ENCODE assay signal across 16 cellular contexts in genomic region chr13:32323912-32324311, GRCh38. TPM values are rescaled to one million over a fixed set of nuclear protein-coding genes. Genes with fewer than 3 reads are reported as not detected.
A peak's percentile ranks its signal among the peaks of the same experiment; 100 is the strongest.
DNase-seq lines count a peak whose midpoint lies in the region; ATAC-seq and TF ChIP-seq lines count a peak whose summit lies in the region.
"Had no signal": no experiment of that assay in that cellular context is flagged by ENCODE, and none has a peak within 500 bp of the region (broad histone marks: within the 10 kb centered on the region; RNA-seq: fewer than 3 reads in every experiment).

No MANE protein-coding gene starts in this region.

- no peaks in the 10 kb centered on the region for H3K9me2 ChIP-seq in SK-N-SH

- no peaks in the 10 kb centered on the region for H3K36me3 Mint-ChIP-seq in osteocyte (ENCODE audit: unreplicated experiment)
- H3K36me3 Mint-ChIP-seq in activated naive CD4-positive, alpha-beta T cell treated with anti-CD3 and anti-CD28 coated beads, Interleukin-2, amount 50 U/mL, for 72 hours = peaks cover 4 to 22% of the 10 kb centered on the region in 2 donors
- H3K36me3 Mint-ChIP-seq: natural killer cell treated with Interleukin-12 subunit alpha and Interleukin-12 subunit beta and Interleukin-15 and Interleukin-18, amount 100 ng/mL, for 72 hours had no signal

- no peak for TF ChIP-seq RAD21 in SK-N-SH (IDR thresholded peaks at IDR 0.05; ENCODE audit: low read length)

- no peaks in the 10 kb centered on the region for H4K20me1 ChIP-seq in SK-N-SH (ENCODE audit: insufficient read depth)

- H3K4me3 ChIP-seq in SK-N-SH (ENCODE audit: low read depth in 2 of 2, low read length in 1 of 2) = no peak overlapping the region
- no peak overlapping the region for H3K4me3 ChIP-seq in epithelial cell of proximal tubule (ENCODE audit: low read depth, low read length)
- H3K4me3 ChIP-seq: left lung, SJCRH30 had no signal

- no peaks in the 10 kb centered on the region for H3K9me3 ChIP-seq in SK-N-SH
- H3K9me3 ChIP-seq: left lung had no signal

- TF ChIP-seq EP300 in SK-N-SH (IDR thresholded peaks at IDR 0.05; ENCODE audit: borderline replicate concordance in 1 of 2, low read depth in 1 of 2, low read length in 1 of 2) = no peak

- H3K36me3 ChIP-seq in SK-N-SH (replicated peaks in 1 of 2; ENCODE audit: control insufficient read depth in 1 of 2, insufficient read depth in 2 of 2, low read length in 1 of 2) = peaks cover 7 to 21% of the 10 kb centered on the region in 2 experiments
- H3K36me3 ChIP-seq: left lung had no signal

- peak overlapping the region; percentile 42; the same call in 1 of the 2 replicates for H3K4me2 ChIP-seq in SK-N-SH

- TF ChIP-seq CTCF in SK-N-SH (IDR thresholded peaks at IDR 0.05) (no peak), epithelial cell of proximal tubule (conservative IDR thresholded peaks at IDR 0.05; ENCODE audit: low read depth, low read length) (no peak), osteocyte (IDR thresholded peaks at IDR 0.05) (no peak)

- H3K79me2 ChIP-seq in SK-N-SH (ENCODE audit: insufficient read depth) = peaks cover 18% of the 10 kb centered on the region; the same call in 1 of the 2 replicates

- peak overlapping the region; percentile 39 to 87; a peak in 3 of 4 replicates for H3K27ac ChIP-seq in SK-N-SH (ENCODE audit: low read depth in 2 of 2, low read length in 1 of 2)
- H3K27ac ChIP-seq: left lung, SJCRH30 had no signal

- ATAC-seq in GM19467 (IDR thresholded peaks at IDR 0.05; ENCODE audit: unreplicated experiment) = no peak
- no peak for ATAC-seq in activated naive CD4-positive, alpha-beta T cell treated with anti-CD3 and anti-CD28 coated beads, Interleukin-2, amount 50 U/mL, for 72 hours
- ATAC-seq: activated CD8-positive, alpha-beta memory T cell treated with anti-CD3 and anti-CD28 coated beads, Interleukin-2, amount 10 ng/mL, durations not matched to agents 7 days and 5 days; left lung; natural killer cell treated with Interleukin-12 subunit alpha and Interleukin-12 subunit beta and Interleukin-15 and Interleukin-18, amount 100 ng/mL, for 72 hours had no signal

- H3F3A ChIP-seq in SK-N-SH (replicated peaks; ENCODE audit: insufficient read depth) = no peaks in the 10 kb centered on the region

- DNase-seq in GM04504 (ENCODE audit: low read depth) = peak; percentile 41
- no peak for DNase-seq in SK-N-SH
- peak; percentile 32 for DNase-seq in epithelial cell of proximal tubule (ENCODE audit: low read depth)
- no peak for DNase-seq in osteocyte (ENCODE audit: extremely low spot score, unreplicated experiment)
- no peak for DNase-seq in Kasumi-1 (lab: John Stamatoyannopoulos, UW)
- DNase-seq in stimulated activated naive CD4-positive, alpha-beta T cell treated with Interleukin-2 at 50 U/mL for 16 hours (lab: John Stamatoyannopoulos, UW) = no peak
- DNase-seq in activated naive CD4-positive, alpha-beta T cell treated with anti-CD3 and anti-CD28 coated beads, Interleukin-2, amount 50 U/mL, for 72 hours (ENCODE audit: low spot score in 2 of 2) = no peak
- DNase-seq: activated CD8-positive, alpha-beta memory T cell treated with anti-CD3 and anti-CD28 coated beads, Interleukin-2, amount 10 ng/mL, durations not matched to agents 7 days and 5 days; activated naive CD4-positive, alpha-beta T cell treated with anti-CD3 and anti-CD28 coated beads, Interleukin-2, amount 10 ng/mL, durations not matched to agents 7 days and 5 days; cortex of kidney; H9; head of caudate nucleus; left lung; SJCRH30 had no signal

- H2AFZ ChIP-seq in SK-N-SH (ENCODE audit: low read depth) = peak overlapping the region; percentile 31

- POLR2A ChIA-PET in SK-N-SH (lab: Yijun Ruan, JAX) = no interaction called here

- no peaks in the 10 kb centered on the region for H3K9me3 Mint-ChIP-seq in osteocyte (ENCODE audit: unreplicated experiment)
- no peaks in the 10 kb centered on the region for H3K9me3 Mint-ChIP-seq in activated naive CD4-positive, alpha-beta T cell treated with anti-CD3 and anti-CD28 coated beads, Interleukin-2, amount 50 U/mL, for 72 hours
- H3K9me3 Mint-ChIP-seq: activated naive CD4-positive, alpha-beta T cell treated with anti-CD3 and anti-CD28 coated beads, Interleukin-2, amount 10 ng/mL, durations not matched to agents 7 days and 5 days; H9; natural killer cell treated with Interleukin-12 subunit alpha and Interleukin-12 subunit beta and Interleukin-15 and Interleukin-18, amount 100 ng/mL, for 72 hours had no signal

- CTCF ChIA-PET in SK-N-SH (lab: Yijun Ruan, JAX) = interaction anchor here (0.6 to 3.0 kb wide), 3 partner anchors 8 to 1400 kb away, joined by 3 to 7 read pairs (median 3); no protein-coding TSS in a partner anchor

- peaks cover 12% of the 10 kb centered on the region for H3K4me1 Mint-ChIP-seq in osteocyte (ENCODE audit: unreplicated experiment)
- H3K4me1 Mint-ChIP-seq: H9 had no signal

- H3K27me3 ChIP-seq in SK-N-SH (ENCODE audit: insufficient read depth) = no peaks in the 10 kb centered on the region
- H3K27me3 ChIP-seq: left lung, SJCRH30 had no signal

- H3K4me1 ChIP-seq in SK-N-SH (ENCODE audit: control insufficient read depth in 1 of 2, insufficient read depth in 2 of 2, low read depth in 1 of 2, low read length in 1 of 2) = no peaks in the 10 kb centered on the region; a peak in 1 of 4 replicates
- H3K4me1 ChIP-seq: left lung, SJCRH30 had no signal

- no peak overlapping the region for H3K4me3 Mint-ChIP-seq in osteocyte (ENCODE audit: unreplicated experiment)
- H3K4me3 Mint-ChIP-seq: activated CD8-positive, alpha-beta memory T cell treated with anti-CD3 and anti-CD28 coated beads, Interleukin-2, amount 10 ng/mL, durations not matched to agents 7 days and 5 days; activated naive CD4-positive, alpha-beta T cell treated with anti-CD3 and anti-CD28 coated beads, Interleukin-2, amount 10 ng/mL, durations not matched to agents 7 days and 5 days; H9; natural killer cell treated with Interleukin-12 subunit alpha and Interleukin-12 subunit beta and Interleukin-15 and Interleukin-18, amount 100 ng/mL, for 72 hours had no signal

- peak overlapping the region; percentile 45; the same call in 1 of the 2 replicates for H3K9ac ChIP-seq in SK-N-SH

- H3K27ac Mint-ChIP-seq in osteocyte (ENCODE audit: unreplicated experiment) = peak overlapping the region; percentile 86
- no peak overlapping the region for H3K27ac Mint-ChIP-seq in activated naive CD4-positive, alpha-beta T cell treated with anti-CD3 and anti-CD28 coated beads, Interleukin-2, amount 50 U/mL, for 72 hours
- H3K27ac Mint-ChIP-seq: activated CD8-positive, alpha-beta memory T cell treated with anti-CD3 and anti-CD28 coated beads, Interleukin-2, amount 10 ng/mL, durations not matched to agents 7 days and 5 days; activated naive CD4-positive, alpha-beta T cell treated with anti-CD3 and anti-CD28 coated beads, Interleukin-2, amount 10 ng/mL, durations not matched to agents 7 days and 5 days; H9; natural killer cell treated with Interleukin-12 subunit alpha and Interleukin-12 subunit beta and Interleukin-15 and Interleukin-18, amount 100 ng/mL, for 72 hours had no signal

- no peaks in the 10 kb centered on the region for H3K27me3 Mint-ChIP-seq in osteocyte (ENCODE audit: unreplicated experiment)
- H3K27me3 Mint-ChIP-seq: activated CD8-positive, alpha-beta memory T cell treated with anti-CD3 and anti-CD28 coated beads, Interleukin-2, amount 10 ng/mL, durations not matched to agents 7 days and 5 days; activated naive CD4-positive, alpha-beta T cell treated with anti-CD3 and anti-CD28 coated beads, Interleukin-2, amount 10 ng/mL, durations not matched to agents 7 days and 5 days; natural killer cell treated with Interleukin-12 subunit alpha and Interleukin-12 subunit beta and Interleukin-15 and Interleukin-18, amount 100 ng/mL, for 72 hours had no signal

TF ChIP-seq in SK-N-SH, 30 proteins besides CTCF, POLR2A, EP300 and RAD21 (continues in another document):
- TF ChIP-seq ZBTB33 (IDR thresholded peaks at IDR 0.05; ENCODE audit: borderline replicate concordance, low read depth) (no peak), ELF1 (IDR thresholded peaks at IDR 0.05) (no peak), USF2 (IDR thresholded peaks at IDR 0.05; ENCODE audit: borderline replicate concordance, low read depth, low read length) (no peak)

RNA-seq across cellular contexts. Expression of gene BRCA2, which starts 8.6 kb away (rescaled TPM):
- polyA plus RNA-seq in SK-N-SH (2012; rRNA removed) = 0.81 and 1.6 TPM in 2 replicates
- polyA plus RNA-seq in SK-N-SH (2012; cell fraction: cytosol; rRNA removed) = 0.85 and 1.1 TPM in 2 replicates
- polyA plus RNA-seq in SK-N-SH (2012; cell fraction: nucleus; rRNA removed) = 2.9 and 4.9 TPM in 2 replicates
- total RNA-seq in epithelial cell of proximal tubule (7.6 and 10.1 TPM in 2 replicates), osteocyte (2.6 and 2.8 TPM in 2 replicates)
- 10 to 100 TPM; 30.8 to 36.1 TPM for total RNA-seq in activated naive CD4-positive, alpha-beta T cell treated with anti-CD3 and anti-CD28 coated beads, Interleukin-2, amount 50 U/mL, for 72 hours

RNA-seq across cellular contexts. Expression of gene ZAR1L, which starts 8.7 kb away (rescaled TPM):
- 0.07 TPM in 1 of 2 replicates, not detected in the other for polyA plus RNA-seq in SK-N-SH (2012; rRNA removed)
- not detected in 2 replicates for polyA plus RNA-seq in SK-N-SH (2012; cell fraction: cytosol; rRNA removed)
- polyA plus RNA-seq in SK-N-SH (2012; cell fraction: nucleus; rRNA removed) = 0.14 and 0.21 TPM in 2 replicates
- total RNA-seq in epithelial cell of proximal tubule (not detected in 2 replicates), osteocyte (not detected in 2 replicates)
- total RNA-seq in activated naive CD4-positive, alpha-beta T cell treated with anti-CD3 and anti-CD28 coated beads, Interleukin-2, amount 50 U/mL, for 72 hours = not detected
- total RNA-seq: activated CD8-positive, alpha-beta memory T cell treated with anti-CD3 and anti-CD28 coated beads, Interleukin-2, amount 10 ng/mL, durations not matched to agents 7 days and 5 days; H9; left lung; natural killer cell treated with Interleukin-12 subunit alpha and Interleukin-12 subunit beta and Interleukin-15 and Interleukin-18, amount 100 ng/mL, for 72 hours; SJCRH30 had no signal

Comparison
In these comparisons a context has a peak if more than half of its experiments do, and no peak if none do; other contexts are left out.
1. DNase-seq: peak in GM04504 (single experiment) and epithelial cell of proximal tubule (single experiment); none in SK-N-SH (single experiment), osteocyte (single experiment), Kasumi-1 (0 of 2), stimulated activated naive CD4-positive, alpha-beta T cell treated with Interleukin-2 at 50 U/mL for 16 hours (single experiment) and activated naive CD4-positive, alpha-beta T cell treated with anti-CD3 and anti-CD28 coated beads, Interleukin-2, amount 50 U/mL, for 72 hours (0 of 2).